23 cellular contexts compared by ENCODE assay signal in genomic region chr10:97356918-97357317, GRCh38.
"Had no signal": no experiment of that assay in that cellular context is flagged by ENCODE, and none has a peak within 500 bp of the region (broad histone marks: within the 10 kb centered on the region; RNA-seq: fewer than 3 reads in every experiment).

No MANE protein-coding gene starts in this region.

- H3K4me1 ChIP-seq: foreskin keratinocyte, transverse colon had no signal

- H3K27me3 Mint-ChIP-seq: activated CD4-positive, alpha-beta memory T cell treated with anti-CD3 and anti-CD28 coated beads, Interleukin-2, amount 10 ng/mL, durations not matched to agents 7 days and 5 days; activated CD4-positive, alpha-beta T cell treated with anti-CD3 and anti-CD28 coated beads, Interleukin-2, amount 10 ng/mL, durations not matched to agents 7 days and 5 days; activated naive CD4-positive, alpha-beta T cell treated with anti-CD3 and anti-CD28 coated beads, Interleukin-2, amount 10 ng/mL, durations not matched to agents 7 days and 5 days; activated T-cell treated with anti-CD3 and anti-CD28 coated beads, Interleukin-2, amount 50 U/mL, for 24 hours; effector memory CD8-positive, alpha-beta T cell; T-helper 17 cell had no signal

- H3K27me3 ChIP-seq: brain microvascular endothelial cell, foreskin keratinocyte, heart right ventricle, transverse colon had no signal

- DNase-seq: activated CD4-positive, alpha-beta T cell treated with anti-CD3 and anti-CD28 coated beads, Interleukin-2, amount 10 ng/mL, durations not matched to agents 7 days and 5 days; activated CD4-positive, CD25-positive, alpha-beta regulatory T cell treated with anti-CD3 and anti-CD28 coated beads, Interleukin-2, amount 50 U/mL, for 72 hours; activated CD8-positive, alpha-beta memory T cell treated with anti-CD3 and anti-CD28 coated beads, Interleukin-2, amount 50 U/mL, for 48 hours; activated gamma-delta T cell; activated naive CD4-positive, alpha-beta T cell treated with anti-CD3 and anti-CD28 coated beads, Interleukin-2, amount 10 ng/mL, durations not matched to agents 7 days and 5 days; activated T-cell treated with anti-CD3 and anti-CD28 coated beads, Interleukin-2, amount 50 U/mL, for 24 hours; amniotic stem cell; brain microvascular endothelial cell; foreskin keratinocyte; heart right ventricle; kidney glomerular epithelial cell; occipital lobe; right cardiac atrium; stimulated activated naive CD4-positive, alpha-beta T cell treated with Interleukin-2 at 50 U/mL for 16 hours; T-helper 17 cell; transverse colon had no signal

- H3K27ac Mint-ChIP-seq: activated CD4-positive, alpha-beta T cell treated with anti-CD3 and anti-CD28 coated beads, Interleukin-2, amount 10 ng/mL, durations not matched to agents 7 days and 5 days; activated naive CD4-positive, alpha-beta T cell treated with anti-CD3 and anti-CD28 coated beads, Interleukin-2, amount 10 ng/mL, durations not matched to agents 7 days and 5 days; activated T-cell treated with anti-CD3 and anti-CD28 coated beads, Interleukin-2, amount 50 U/mL, for 24 hours had no signal

- H3K9me3 ChIP-seq: heart right ventricle, transverse colon had no signal

- H3K9me3 Mint-ChIP-seq: activated CD4-positive, alpha-beta memory T cell treated with anti-CD3 and anti-CD28 coated beads, Interleukin-2, amount 10 ng/mL, durations not matched to agents 7 days and 5 days; activated CD4-positive, alpha-beta T cell treated with anti-CD3 and anti-CD28 coated beads, Interleukin-2, amount 10 ng/mL, durations not matched to agents 7 days and 5 days; activated naive CD4-positive, alpha-beta T cell treated with anti-CD3 and anti-CD28 coated beads, Interleukin-2, amount 10 ng/mL, durations not matched to agents 7 days and 5 days; activated T-cell treated with anti-CD3 and anti-CD28 coated beads, Interleukin-2, amount 50 U/mL, for 24 hours; effector memory CD8-positive, alpha-beta T cell had no signal

- FAIRE-seq: astrocyte, urothelium cell line had no signal

- H3K4me3 Mint-ChIP-seq: activated CD4-positive, alpha-beta memory T cell treated with anti-CD3 and anti-CD28 coated beads, Interleukin-2, amount 10 ng/mL, durations not matched to agents 7 days and 5 days; activated CD4-positive, alpha-beta T cell treated with anti-CD3 and anti-CD28 coated beads, Interleukin-2, amount 10 ng/mL, durations not matched to agents 7 days and 5 days; activated naive CD4-positive, alpha-beta T cell treated with anti-CD3 and anti-CD28 coated beads, Interleukin-2, amount 10 ng/mL, durations not matched to agents 7 days and 5 days; activated T-cell treated with anti-CD3 and anti-CD28 coated beads, Interleukin-2, amount 50 U/mL, for 24 hours had no signal

- H3K36me3 ChIP-seq: transverse colon had no signal

- H3K4me3 ChIP-seq: coronary artery, heart right ventricle, lung, transverse colon had no signal

- H3K4me1 Mint-ChIP-seq: activated CD4-positive, alpha-beta T cell treated with anti-CD3 and anti-CD28 coated beads, Interleukin-2, amount 10 ng/mL, durations not matched to agents 7 days and 5 days had no signal

- ATAC-seq: foreskin keratinocyte, left lobe of liver, right cardiac atrium, T-helper 17 cell had no signal

- H3K27ac ChIP-seq: brain microvascular endothelial cell, coronary artery, foreskin keratinocyte, transverse colon had no signal
